Comparison of ENCODE assay signal across 19 cellular contexts in genomic region chr16:61590577-61590976, GRCh38.
A peak's percentile ranks its signal among the peaks of the same experiment; 100 is the strongest.
DNase-seq lines count a peak whose midpoint lies in the region; TF ChIP-seq lines count a peak whose summit lies in the region.
"Had no signal": no experiment of that assay in that cellular context is flagged by ENCODE, and none has a peak within 500 bp of the region (broad histone marks: within the 10 kb centered on the region; RNA-seq: fewer than 3 reads in every experiment).

No MANE protein-coding gene starts in this region.

- no peaks in the 10 kb centered on the region for H3F3A ChIP-seq in neural progenitor cell (ENCODE audit: low read depth)

- H3K36me3 Mint-ChIP-seq in neural progenitor cell: no peaks in the 10 kb centered on the region
- H3K36me3 Mint-ChIP-seq: CD4-positive, alpha-beta memory T cell had no signal

- H3K4me1 Mint-ChIP-seq in neural progenitor cell: no peaks in the 10 kb centered on the region
- H3K4me1 Mint-ChIP-seq: CD4-positive, alpha-beta memory T cell had no signal

- TF ChIP-seq POLR2A in suprapubic skin (IDR thresholded peaks at IDR 0.05): no peak

- no peaks in the 10 kb centered on the region for H4K20me1 ChIP-seq in neural progenitor cell (ENCODE audit: low read depth)

- no peaks in the 10 kb centered on the region for H3K79me2 ChIP-seq in neural progenitor cell (ENCODE audit: low read depth)

- H3K27ac Mint-ChIP-seq in neural progenitor cell: no peak overlapping the region
- H3K27ac Mint-ChIP-seq: CD4-positive, alpha-beta memory T cell had no signal

- no peak overlapping the region for H3K4me2 ChIP-seq in neural progenitor cell
- H3K4me2 ChIP-seq: A549 had no signal

- no peak overlapping the region for H3K4me3 Mint-ChIP-seq in neural progenitor cell
- H3K4me3 Mint-ChIP-seq: CD4-positive, alpha-beta memory T cell had no signal

- TF ChIP-seq EP300 in suprapubic skin (IDR thresholded peaks at IDR 0.05): no peak

- H3K9ac ChIP-seq in neural progenitor cell: no peak overlapping the region

- H2AFZ ChIP-seq in neural progenitor cell (replicated peaks): no peak overlapping the region

- peaks cover 2% of the 10 kb centered on the region for H3K27me3 Mint-ChIP-seq in neural progenitor cell (ENCODE audit: insufficient read depth, low read depth)
- H3K27me3 Mint-ChIP-seq: CD4-positive, alpha-beta memory T cell had no signal

- H3K36me3 ChIP-seq in neural progenitor cell: no peaks in the 10 kb centered on the region
- H3K36me3 ChIP-seq in suprapubic skin: no peaks in the 10 kb centered on the region

- DNase-seq in NCI-H2227 (lab: John Stamatoyannopoulos, UW; ENCODE audit: unreplicated experiment) (peak; percentile 34), NCI-H2227 treated with DMSO at 0.1 percent for 48 hours (lab: John Stamatoyannopoulos, UW) (no peak), NCI-H69 (lab: John Stamatoyannopoulos, UW) (peak; percentile 27), neural progenitor cell (ENCODE audit: low spot score) (peak; percentile 24), suprapubic skin (ENCODE audit: low spot score in 2 of 2) (no peak)
- DNase-seq in effector CD8-positive, alpha-beta T cell (lab: John Stamatoyannopoulos, UW): no peak
- DNase-seq in stimulated activated CD4-positive, alpha-beta T cell treated with anti-CD3 and anti-CD28 coated beads, Interleukin-2, amount 100 ng/mL, for 48 hours: no peak
- DNase-seq: 8988T; C1 segment of cervical spinal cord; Calu3; CD4-positive, alpha-beta memory T cell; COR-L47; DMS53; DMS79 treated with DMSO at 0.1 percent for 48 hours; GF-D8; GOT3; H7; HCEC 1CT had no signal

- H3K9me3 Mint-ChIP-seq in neural progenitor cell: peaks cover 15% of the 10 kb centered on the region

- H3K9me3 ChIP-seq in neural progenitor cell (ENCODE audit: low read depth) (no peaks in the 10 kb centered on the region), suprapubic skin (no peaks in the 10 kb centered on the region)

- H3K27me3 ChIP-seq in neural progenitor cell (no peaks in the 10 kb centered on the region), suprapubic skin (no peaks in the 10 kb centered on the region)

- no peak for TF ChIP-seq CTCF in neural progenitor cell (IDR thresholded peaks at IDR 0.05)
- TF ChIP-seq CTCF in suprapubic skin (IDR thresholded peaks at IDR 0.05): no peak

- 88% methylated on average over 1 of the region's 1 CpG for WGBS in suprapubic skin

- no peaks in the 10 kb centered on the region for H3K4me1 ChIP-seq in neural progenitor cell
- H3K4me1 ChIP-seq in suprapubic skin: no peaks in the 10 kb centered on the region
- H3K4me1 ChIP-seq: A549 had no signal

- H3K4me3 ChIP-seq in neural progenitor cell: no peak overlapping the region
- H3K4me3 ChIP-seq in suprapubic skin: no peak overlapping the region
- H3K4me3 ChIP-seq: A549 had no signal

- H3K27ac ChIP-seq in neural progenitor cell (no peak overlapping the region), suprapubic skin (no peak overlapping the region)
- H3K27ac ChIP-seq: A549 had no signal

Comparison
In these comparisons a context has a peak if more than half of its experiments do, and no peak if none do; other contexts are left out.
1. DNase-seq: peak in NCI-H2227 (single experiment), NCI-H69 (single experiment) and neural progenitor cell (single experiment); none in NCI-H2227 treated with DMSO at 0.1 percent for 48 hours (single experiment), effector CD8-positive, alpha-beta T cell (single experiment), suprapubic skin (0 of 2) and stimulated activated CD4-positive, alpha-beta T cell treated with anti-CD3 and anti-CD28 coated beads, Interleukin-2, amount 100 ng/mL, for 48 hours (0 of 2).